8 cellular contexts compared by ENCODE assay signal in the genomic region with DNA sequence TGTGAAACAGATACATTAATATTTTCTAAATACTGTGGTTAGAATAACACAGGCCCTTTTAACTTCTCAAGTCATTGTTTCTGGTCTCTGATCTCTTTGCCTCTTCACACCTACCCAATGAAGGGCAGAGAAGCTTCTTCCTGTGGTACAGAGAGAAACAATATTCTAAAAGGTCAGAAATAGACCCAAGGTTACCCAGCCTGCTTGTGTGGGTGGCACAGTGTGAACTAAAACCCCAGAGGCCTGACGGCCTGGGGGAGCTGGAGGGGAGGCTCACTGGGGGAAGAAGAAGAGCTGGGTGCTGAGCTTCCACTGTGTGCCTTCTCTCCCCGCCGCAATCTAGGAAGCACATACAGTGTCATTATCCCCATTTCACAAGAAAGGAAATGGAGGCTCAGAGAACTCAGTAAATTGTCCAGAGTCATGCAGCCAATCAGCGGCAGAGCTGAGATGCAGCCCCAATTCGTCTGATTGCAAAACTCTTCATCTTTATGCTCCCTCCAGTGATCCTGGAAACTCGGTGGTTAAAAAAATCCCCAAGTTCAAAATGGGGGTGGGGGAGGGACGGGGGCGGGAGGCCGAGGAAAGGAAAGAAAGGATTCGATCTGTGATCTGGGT.
DNase-seq lines count a peak whose midpoint lies in the region; ATAC-seq and TF ChIP-seq lines count a peak whose summit lies in the region.

No MANE protein-coding gene starts in this region.

- TF ChIP-seq CTCF in AG04450 (IDR thresholded peaks at IDR 0.05; ENCODE audit: low read depth, low read length) = no peak

- H3K27me3 ChIP-seq in AG04450 (ENCODE audit: control insufficient read depth, insufficient read depth, low read length) (no peaks in the 10 kb centered on the region), aorta (ENCODE audit: control insufficient read depth in 1 of 2, insufficient read depth in 2 of 2, low read length in 1 of 2) (no peaks in the 10 kb centered on the region)

- CTCF ChIA-PET in AG04450 (lab: Charles Lee) = no interaction called here

- no peaks in the 10 kb centered on the region for H3K4me1 ChIP-seq in aorta (ENCODE audit: control insufficient read depth in 1 of 2, insufficient read depth in 2 of 2, low read length in 2 of 2)

- H3K4me3 ChIP-seq in AG04450 (ENCODE audit: low read depth, low read length) (no peak overlapping the region), aorta (ENCODE audit: low read length in 2 of 2) (no peak overlapping the region)

- DNase-seq in AG04450 (ENCODE audit: low read depth, low spot score) = no peak
- peak; percentile 50 for DNase-seq in germinal center (ENCODE audit: low spot score)
- DNase-seq in aorta = no peak
- no peak for DNase-seq in SHP77 (lab: John Stamatoyannopoulos, UW)
- no peak for DNase-seq in DMS79 (lab: John Stamatoyannopoulos, UW)
- no peak for DNase-seq in left cardiac atrium

- WGBS in aorta, 2 donors = 62 to 67% methylated on average over 10 of the region's 10 CpGs

- no peaks in the 10 kb centered on the region for H3K9me3 ChIP-seq in AG04450 (ENCODE audit: control insufficient read depth, insufficient read depth, low read length)
- H3K9me3 ChIP-seq in aorta (ENCODE audit: control insufficient read depth, low read length) = no peaks in the 10 kb centered on the region

- H3K36me3 ChIP-seq in aorta (ENCODE audit: control insufficient read depth in 1 of 2, insufficient read depth in 2 of 2, low read length in 1 of 2) = no peaks in the 10 kb centered on the region

- peak overlapping the region; percentile 12 for H3K27ac ChIP-seq in AG04450 (ENCODE audit: low read depth, low read length)
- H3K27ac ChIP-seq in aorta (ENCODE audit: low read depth in 1 of 2, low read length in 2 of 2) = peak overlapping the region in 1 of 2 donors; percentile 79

- intact Hi-C loops in aorta (cut with DNase I) (no loop called here), left cardiac atrium (cut with DNase I) (loop anchor here in 1 of 2 donors (10.0 kb wide), 1 partner anchor 45 kb away; no protein-coding TSS in a partner anchor)

- POLR2A ChIA-PET in AG04450 (lab: Yijun Ruan, JAX) = interaction anchor here (0.6 to 1.0 kb wide), 4 partner anchors 9 to 303 kb away, joined by 3 to 4 read pairs (median 4); no protein-coding TSS in a partner anchor

- ATAC-seq in GM19035 (IDR thresholded peaks at IDR 0.05; ENCODE audit: unreplicated experiment) (peak; percentile 74), HG03439 (IDR thresholded peaks at IDR 0.05; ENCODE audit: unreplicated experiment) (peak; percentile 60), aorta (ENCODE audit: low FRiP score) (no peak), left cardiac atrium (no peak)

Comparison
In these comparisons a context has a peak if more than half of its experiments do, and no peak if none do; other contexts are left out.
1. ATAC-seq: peak in GM19035 (single experiment) and HG03439 (single experiment); none in aorta (single experiment) and left cardiac atrium (0 of 2).